Comparison of ENCODE assay signal across 8 cellular contexts in the genomic region with DNA sequence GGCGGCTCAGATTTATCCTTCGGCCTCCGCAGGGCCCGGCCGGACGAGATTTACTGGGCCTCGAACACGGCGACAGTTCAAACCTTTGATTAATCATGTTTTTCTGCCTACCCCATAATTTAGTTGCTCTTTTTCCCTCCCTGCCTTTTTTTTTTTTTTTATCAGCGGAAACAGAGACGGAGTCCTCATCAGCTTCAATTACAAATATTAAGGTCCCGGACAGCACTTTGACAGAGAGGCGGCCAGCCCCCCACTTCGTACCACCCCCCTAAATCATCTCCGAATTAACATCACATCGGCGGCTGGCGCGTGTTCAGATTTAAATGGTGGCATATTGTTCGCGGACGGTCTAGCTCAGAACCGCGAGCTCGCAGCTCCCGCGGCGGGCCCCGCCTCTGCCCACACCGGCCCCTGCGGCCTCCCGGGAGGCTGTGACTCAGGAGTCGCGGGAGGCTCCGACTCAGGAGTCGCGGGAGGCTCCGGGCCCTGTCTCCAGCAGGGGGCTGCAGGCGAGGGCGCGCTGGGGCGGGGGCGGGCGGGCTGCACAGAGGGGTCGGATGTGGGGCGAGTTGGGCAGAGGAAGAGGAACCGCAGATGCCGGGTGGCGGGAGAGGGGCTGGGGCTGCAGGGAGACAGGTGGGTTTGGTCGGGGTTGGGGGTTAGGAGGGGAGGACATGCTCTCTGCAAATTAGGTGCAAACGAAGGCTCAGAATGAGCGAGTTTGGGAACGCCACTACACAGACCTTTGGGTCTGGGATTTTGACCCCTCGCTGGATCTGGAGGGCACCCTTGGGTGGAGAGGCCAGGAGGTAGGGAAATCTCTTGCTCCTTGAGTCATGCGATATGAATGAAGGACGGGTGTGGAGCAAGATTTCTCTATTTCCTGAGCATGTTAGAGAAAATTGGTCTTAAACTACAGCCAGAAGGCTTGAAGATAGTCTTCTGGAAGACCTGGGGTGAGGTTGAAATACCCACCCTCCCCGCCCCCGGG. TPM values are rescaled to one million over a fixed set of nuclear protein-coding genes. Genes with fewer than 3 reads are reported as not detected.
DNase-seq lines count a peak whose midpoint lies in the region; ATAC-seq lines count a peak whose summit lies in the region.

No MANE protein-coding gene starts in this region.

- no peak overlapping the region for H3K27ac Mint-ChIP-seq in activated T-helper 17 cell treated with anti-CD3 and anti-CD28 coated beads, Interleukin-2, amount 50 U/mL, for 72 hours

- no peaks in the 10 kb centered on the region for H3K4me1 ChIP-seq in BLaER1

- peaks cover 6% of the 10 kb centered on the region for H3K9me3 ChIP-seq in BLaER1

- DNase-seq in Jurkat, Clone E6-1 (ENCODE audit: low read depth, low spot score): no peak
- DNase-seq in Right ventricle myocardium superior (peak; percentile 48), retina (peak; percentile 76), Ammon's horn (ENCODE audit: low spot score) (no peak), SHP77 treated with DMSO at 0.1 percent for 48 hours (lab: John Stamatoyannopoulos, UW) (no peak)

- H3K36me3 ChIP-seq in BLaER1: no peaks in the 10 kb centered on the region

- H3K36me3 Mint-ChIP-seq in activated T-helper 17 cell treated with anti-CD3 and anti-CD28 coated beads, Interleukin-2, amount 50 U/mL, for 72 hours (ENCODE audit: low read depth): peaks cover 5% of the 10 kb centered on the region

- no peak overlapping the region for H3K27ac ChIP-seq in BLaER1

- peak overlapping the region; percentile 69 for H3K4me3 Mint-ChIP-seq in activated T-helper 17 cell treated with anti-CD3 and anti-CD28 coated beads, Interleukin-2, amount 50 U/mL, for 72 hours

- peaks cover 63% of the 10 kb centered on the region for H3K27me3 Mint-ChIP-seq in activated T-helper 17 cell treated with anti-CD3 and anti-CD28 coated beads, Interleukin-2, amount 50 U/mL, for 72 hours

- intact Hi-C loops in Right ventricle myocardium superior (cut with DNase I): no loop called here

- no peak overlapping the region for H3K4me3 ChIP-seq in BLaER1
- peak overlapping the region; percentile 37 for H3K4me3 ChIP-seq in Jurkat, Clone E6-1 (ENCODE audit: low read length)

- H3K4me2 ChIP-seq in BLaER1: peak overlapping the region; percentile 25; the same call in 1 of the 2 replicates

- H3K27me3 ChIP-seq in BLaER1: peaks cover 86% of the 10 kb centered on the region

- H3K9me3 Mint-ChIP-seq in activated T-helper 17 cell treated with anti-CD3 and anti-CD28 coated beads, Interleukin-2, amount 50 U/mL, for 72 hours: no peaks in the 10 kb centered on the region

- H3K9ac ChIP-seq in BLaER1: no peak overlapping the region

- peaks cover 41% of the 10 kb centered on the region for H4K20me1 ChIP-seq in BLaER1

- peaks cover 16% of the 10 kb centered on the region for H3K4me1 Mint-ChIP-seq in activated T-helper 17 cell treated with anti-CD3 and anti-CD28 coated beads, Interleukin-2, amount 50 U/mL, for 72 hours

- ATAC-seq in activated T-helper 17 cell treated with anti-CD3 and anti-CD28 coated beads, Interleukin-2, amount 50 U/mL, for 72 hours (replicated peaks): peak; percentile 80
- ATAC-seq in Right ventricle myocardium superior (ENCODE audit: poor library complexity): peak; percentile 60
- no peak for ATAC-seq in HG03378 (IDR thresholded peaks at IDR 0.05; ENCODE audit: unreplicated experiment)

RNA-seq across cellular contexts. Expression of a gene that starts 19.6 kb away (rescaled TPM):
- polyA plus RNA-seq in Jurkat, Clone E6-1 (2012; ENCODE audit: insufficient read depth, insufficient read length): 757 TPM
- total RNA-seq in activated T-helper 17 cell treated with anti-CD3 and anti-CD28 coated beads, Interleukin-2, amount 50 U/mL, for 72 hours: 100 to 1,000 TPM; 278 to 324 TPM
- total RNA-seq in Right ventricle myocardium superior: 569 TPM

RNA-seq across cellular contexts. Expression of a gene that starts 31.8 kb away (rescaled TPM):
- 32.7 TPM for polyA plus RNA-seq in Jurkat, Clone E6-1 (2012; ENCODE audit: insufficient read depth, insufficient read length)
- 100 to 1,000 TPM in 1 of 2 donors, 10 to 100 TPM in 1; 29.6 to 118 TPM for total RNA-seq in activated T-helper 17 cell treated with anti-CD3 and anti-CD28 coated beads, Interleukin-2, amount 50 U/mL, for 72 hours
- total RNA-seq in Right ventricle myocardium superior: 179 TPM

RNA-seq across cellular contexts. Expression of a gene that starts 56.3 kb away (rescaled TPM):
- not detected for polyA plus RNA-seq in Jurkat, Clone E6-1 (2012; ENCODE audit: insufficient read depth, insufficient read length)
- total RNA-seq in activated T-helper 17 cell treated with anti-CD3 and anti-CD28 coated beads, Interleukin-2, amount 50 U/mL, for 72 hours: not detected
- total RNA-seq in Right ventricle myocardium superior: 0.83 TPM

Comparison
In these comparisons a context has a peak if more than half of its experiments do, and no peak if none do; other contexts are left out.
1. DNase-seq: peak in Right ventricle myocardium superior (single experiment) and retina (single experiment); none in Jurkat, Clone E6-1 (single experiment), Ammon's horn (single experiment) and SHP77 treated with DMSO at 0.1 percent for 48 hours (single experiment).